Comparison of ENCODE assay signal across 9 cellular contexts in the genomic region with DNA sequence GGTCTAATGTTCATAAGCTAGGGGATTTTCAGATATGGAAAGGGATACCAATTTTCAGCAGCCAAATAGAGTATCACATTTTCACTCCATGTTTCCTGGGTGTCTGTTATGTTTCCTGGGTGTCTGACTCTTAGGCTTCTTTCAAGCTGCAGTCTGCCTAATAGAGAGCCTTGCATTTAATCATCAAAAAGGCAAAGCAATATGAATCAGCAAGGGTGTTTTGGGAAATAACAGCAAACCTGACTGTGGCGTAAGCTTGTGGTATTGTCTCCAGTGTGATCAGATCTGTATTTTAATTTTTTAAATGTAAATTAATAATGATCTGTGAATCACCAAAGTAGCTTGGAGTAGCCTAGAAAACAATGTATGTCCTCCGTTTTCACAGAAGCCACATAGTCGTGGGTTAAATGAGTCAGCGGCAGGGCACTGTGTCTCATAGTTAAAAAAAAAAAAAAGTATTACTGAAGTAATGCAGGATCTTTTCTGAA. TPM values are rescaled to one million over a fixed set of nuclear protein-coding genes. Genes with fewer than 3 reads are reported as not detected.
DNase-seq lines count a peak whose midpoint lies in the region; ATAC-seq, FAIRE-seq and TF ChIP-seq lines count a peak whose summit lies in the region.
"Had no signal": no experiment of that assay in that cellular context is flagged by ENCODE, and none has a peak within 500 bp of the region (broad histone marks: within the 10 kb centered on the region; RNA-seq: fewer than 3 reads in every experiment).

No MANE protein-coding gene starts in this region.

- H3K4me3 ChIP-seq in CD8-positive, alpha-beta T cell (ENCODE audit: low read depth, low read length) = no peak overlapping the region
- H3K4me3 ChIP-seq in GM12878 = no peak overlapping the region
- H3K4me3 ChIP-seq: right atrium auricular region had no signal

- SMC1A ChIA-PET in GM12878 (lab: Charles Lee; ENCODE audit: uncharacterized antibody, unreplicated experiment) = interaction anchor here (1.3 kb wide), 1 partner anchor 15 kb away, joined by 4 read pairs; no protein-coding TSS in a partner anchor

- no peaks in the 10 kb centered on the region for H3K9me3 Mint-ChIP-seq in CD8-positive, alpha-beta T cell
- no peaks in the 10 kb centered on the region for H3K9me3 Mint-ChIP-seq in nephron progenitor cell
- no peaks in the 10 kb centered on the region for H3K9me3 Mint-ChIP-seq in progenitor cell of endocrine pancreas (ENCODE audit: low read depth)

- RAD21 ChIA-PET in GM12878 (lab: Charles Lee; ENCODE audit: unreplicated experiment) = interaction anchor here (0.6 kb wide), 1 partner anchor 837 kb away, joined by 3 read pairs; no protein-coding TSS in a partner anchor

- TF ChIP-seq CTCF in CD8-positive, alpha-beta T cell (IDR thresholded peaks at IDR 0.05) = no peak
- TF ChIP-seq CTCF in GM12878 (IDR thresholded peaks at IDR 0.05 in 2 of 3, conservative IDR thresholded peaks at IDR 0.05 in 1 of 3; ENCODE audit: control insufficient read depth in 2 of 3, extremely low read depth in 1 of 3, insufficient read depth in 1 of 3, low read depth in 3 of 3, low read length in 3 of 3) = no peak
- no peak for TF ChIP-seq CTCF in nephron progenitor cell (IDR thresholded peaks at IDR 0.05)
- TF ChIP-seq CTCF in progenitor cell of endocrine pancreas (IDR thresholded peaks at IDR 0.05; ENCODE audit: unreplicated experiment) = no peak

- no peaks in the 10 kb centered on the region for H3K79me2 ChIP-seq in GM12878 (ENCODE audit: control insufficient read depth, insufficient read depth, low read length)

- H3K4me1 ChIP-seq in CD8-positive, alpha-beta T cell (ENCODE audit: insufficient read depth, low read length) = peaks cover 9% of the 10 kb centered on the region
- peaks cover 9% of the 10 kb centered on the region for H3K4me1 ChIP-seq in GM12878 (ENCODE audit: control insufficient read depth, insufficient read depth, low read length)

- in situ Hi-C loops in GM12878 (cut with MboI) = no loop called here

- peak in 1 of 7 experiments; percentile 25 for DNase-seq in CD8-positive, alpha-beta T cell
- DNase-seq in GM12878 (ENCODE audit: low read depth, low spot score) (no peak), nephron progenitor cell (no peak), anterior cingulate cortex (lab: John Stamatoyannopoulos, UW) (no peak), activated gamma-delta T cell (lab: John Stamatoyannopoulos, UW) (no peak), progenitor cell of endocrine pancreas (ENCODE audit: low spot score, unreplicated experiment) (no peak), NCI-H128 (lab: John Stamatoyannopoulos, UW; ENCODE audit: unreplicated experiment) (no peak)

- peak; percentile 73 for ATAC-seq in CD8-positive, alpha-beta T cell
- ATAC-seq in SK-N-SH treated with all-trans-retinoic acid at 6 μM for 48 hours (peak; percentile 70), GM12878 (peak; percentile 26; the same call in 2 of the 3 replicates)

- no peaks in the 10 kb centered on the region for H3K27me3 Mint-ChIP-seq in CD8-positive, alpha-beta T cell (ENCODE audit: low read depth)
- H3K27me3 Mint-ChIP-seq in nephron progenitor cell (ENCODE audit: low read depth, poor library complexity) = peaks cover 3% of the 10 kb centered on the region
- H3K27me3 Mint-ChIP-seq in progenitor cell of endocrine pancreas = no peaks in the 10 kb centered on the region

- peaks cover 20% of the 10 kb centered on the region for H3K36me3 ChIP-seq in CD8-positive, alpha-beta T cell (ENCODE audit: insufficient read depth, low read length)
- H3K36me3 ChIP-seq in GM12878 (ENCODE audit: control insufficient read depth in 2 of 2, insufficient read depth in 2 of 2, low read length in 1 of 2) = peaks cover 0 to 3% of the 10 kb centered on the region in 2 experiments; a peak in 2 of 4 replicates

- H4K20me1 ChIP-seq in GM12878 (ENCODE audit: control insufficient read depth, insufficient read depth) = no peaks in the 10 kb centered on the region

- H3K9ac ChIP-seq in GM12878 (ENCODE audit: control insufficient read depth, insufficient read depth, low read length) = no peak overlapping the region

- CTCF ChIA-PET in CD8-positive, alpha-beta T cell (lab: Charles Lee) = no interaction called here
- CTCF ChIA-PET in GM12878 (lab: Yijun Ruan, JAX) = interaction anchor here (0.7 to 1.4 kb wide), 3 partner anchors 17 to 75 kb away, joined by 3 to 5 read pairs (median 3); no protein-coding TSS in a partner anchor

- H3K27ac Mint-ChIP-seq in CD8-positive, alpha-beta T cell = peak overlapping the region; percentile 84
- H3K27ac Mint-ChIP-seq in nephron progenitor cell (peak overlapping the region; percentile 34), progenitor cell of endocrine pancreas (no peak overlapping the region)

- intact Hi-C loops in CD8-positive, alpha-beta T cell (cut with DNase I, micrococcal nuclease) = no loop called here
- intact Hi-C loops in GM12878 (cut with micrococcal nuclease; ENCODE audit: unreplicated experiment) = no loop called here

- peaks cover 35% of the 10 kb centered on the region for H3K4me1 Mint-ChIP-seq in CD8-positive, alpha-beta T cell (ENCODE audit: low read depth)
- H3K4me1 Mint-ChIP-seq in nephron progenitor cell (peaks cover 20% of the 10 kb centered on the region), progenitor cell of endocrine pancreas (ENCODE audit: low read depth) (peaks cover 5% of the 10 kb centered on the region)

- no peak overlapping the region for H2AFZ ChIP-seq in GM12878 (ENCODE audit: control insufficient read depth, low read depth, low read length)

- no peak for FAIRE-seq in GM12878 (lab: Jason Lieb, UNC)

- peak overlapping the region; percentile 5 for H3K4me3 Mint-ChIP-seq in CD8-positive, alpha-beta T cell
- H3K4me3 Mint-ChIP-seq in nephron progenitor cell (no peak overlapping the region), progenitor cell of endocrine pancreas (ENCODE audit: low read depth) (no peak overlapping the region)

- 62% methylated on average over 4 of the region's 4 CpGs for WGBS in GM12878 (ENCODE audit: insufficient coverage, insufficient replicate concordance, low lambda C conversion rate, missing lambda C conversion rate)

- H3K9me3 ChIP-seq in CD8-positive, alpha-beta T cell (ENCODE audit: low read length) = no peaks in the 10 kb centered on the region
- H3K9me3 ChIP-seq in GM12878 (replicated peaks; ENCODE audit: control insufficient read depth, insufficient read depth, low read length) = no peaks in the 10 kb centered on the region
- H3K9me3 ChIP-seq: right atrium auricular region had no signal

- no peak for TF ChIP-seq RAD21 in GM12878 (IDR thresholded peaks at IDR 0.05; ENCODE audit: insufficient read depth, low read depth, low read length)

- TF ChIP-seq POLR2A in GM12878 (IDR thresholded peaks at IDR 0.05; ENCODE audit: low read depth, low read length) = no peak

- H3K27ac ChIP-seq in CD8-positive, alpha-beta T cell (ENCODE audit: low read depth, low read length) = no peak overlapping the region
- H3K27ac ChIP-seq in GM12878 (ENCODE audit: control insufficient read depth, insufficient read depth) = no peak overlapping the region
- H3K27ac ChIP-seq: right atrium auricular region had no signal

- H3K4me2 ChIP-seq in GM12878 (ENCODE audit: control insufficient read depth, insufficient read depth) = no peak overlapping the region

- no peak for TF ChIP-seq EP300 in GM12878 (IDR thresholded peaks at IDR 0.05; ENCODE audit: borderline replicate concordance in 1 of 2, control insufficient read depth in 1 of 2, low read depth in 2 of 2, low read length in 2 of 2)

- POLR2A ChIA-PET in CD8-positive, alpha-beta T cell (lab: Charles Lee) = interaction anchor here (1.4 kb wide), 1 partner anchor 9 kb away, joined by 7 read pairs; no protein-coding TSS in a partner anchor
- POLR2A ChIA-PET in GM12878 (lab: Charles Lee) = interaction anchor here (1.1 kb wide), 1 partner anchor 9 kb away, joined by 4 read pairs; no protein-coding TSS in a partner anchor

- no peaks in the 10 kb centered on the region for H3K27me3 ChIP-seq in CD8-positive, alpha-beta T cell (ENCODE audit: insufficient read depth, low read length)
- no peaks in the 10 kb centered on the region for H3K27me3 ChIP-seq in GM12878 (replicated peaks in 1 of 2; ENCODE audit: control insufficient read depth in 2 of 2, insufficient read depth in 2 of 2, low read length in 1 of 2)
- H3K27me3 ChIP-seq: right atrium auricular region had no signal

- peaks cover 66% of the 10 kb centered on the region for H3K36me3 Mint-ChIP-seq in CD8-positive, alpha-beta T cell
- H3K36me3 Mint-ChIP-seq in nephron progenitor cell (ENCODE audit: low read depth) (peaks cover 28% of the 10 kb centered on the region), progenitor cell of endocrine pancreas (ENCODE audit: insufficient read depth) (peaks cover 4% of the 10 kb centered on the region)

- no TSS peak for BruUV-seq in GM12878 (replicated peaks; lab: Mats Ljungman, UMichigan)

TF ChIP-seq in SK-N-SH treated with all-trans-retinoic acid at 6 μM for 48 hours, 23 proteins besides CTCF, POLR2A, EP300 and RAD21 (continues in another document):
- TF ChIP-seq ZNF565 (CRISPR knock-in tag; conservative IDR thresholded peaks at IDR 0.05; ENCODE audit: low read depth) (no peak), ZNF8 (CRISPR knock-in tag; IDR thresholded peaks at IDR 0.05) (no peak), ISL1 (CRISPR knock-in tag; IDR thresholded peaks at IDR 0.05) (no peak), RARB (CRISPR knock-in tag; IDR thresholded peaks at IDR 0.05) (no peak)

TF ChIP-seq in GM12878, 131 proteins besides CTCF, POLR2A, EP300 and RAD21 (continues in another document):
- no peak for TF ChIP-seq NR2F1 (conservative IDR thresholded peaks at IDR 0.05)
- no peak for TF ChIP-seq FOXM1 (IDR thresholded peaks at IDR 0.05; ENCODE audit: low read depth, low read length)

RNA-seq across cellular contexts. Expression of gene LGALS8, which starts 10.4 kb away (rescaled TPM):
- total RNA-seq in CD8-positive, alpha-beta T cell = 100 to 1,000 TPM; 118 to 125 TPM
- total RNA-seq in GM12878 (2013; cell fraction: nucleolus; rRNA removed) = 165 and 175 TPM in 2 replicates
- 16.0 and 23.9 TPM in 2 replicates for total RNA-seq in GM12878 (2014; rRNA removed)
- 19.9 and 20.0 TPM in 2 replicates for total RNA-seq in GM12878 (2014; rRNA removed; fragmentation: Illumina TruSeq; extraction: Trizol)
- total RNA-seq in GM12878 (2021) = 15.4 and 16.4 TPM in 2 replicates
- polyA plus RNA-seq in GM12878 (2011; ENCODE audit: low read depth) = 35.3 TPM
- polyA plus RNA-seq in GM12878 (2011; rRNA removed) = 86.5 and 107 TPM in 2 replicates
- polyA plus RNA-seq in GM12878 (2011; cell fraction: cytosol; rRNA removed) = 45.3 and 58.0 TPM in 2 replicates
- polyA plus RNA-seq in GM12878 (2011; cell fraction: nucleus; rRNA removed) = 233 and 364 TPM in 2 replicates
- 28.4 and 44.1 TPM in 2 replicates for polyA plus RNA-seq in GM12878 (2012)
- polyA plus RNA-seq in GM12878 (2014; fragmentation: Illumina TruSeq; extraction: Trizol) = 20.4 and 21.6 TPM in 2 replicates
- 10 to 100 TPM; 15.9 to 18.6 TPM for polyA plus RNA-seq in GM12878 (2014; fragmentation: Nextera tagmentation; extraction: Ambion mirVana)
- 24.2 and 25.2 TPM in 2 replicates for polyA plus RNA-seq in GM12878 (2014; rRNA removed)
- 10 to 100 TPM; 18.0 to 19.8 TPM for polyA plus RNA-seq in GM12878 (2016; fragmentation: Nextera tagmentation; extraction: Ambion mirVana)
- polyA minus RNA-seq in GM12878 (2011; rRNA and poly(A)+ RNA removed) = 53.5 and 60.1 TPM in 2 replicates
- polyA minus RNA-seq in GM12878 (2011; cell fraction: cytosol; rRNA and poly(A)+ RNA removed) = 11.9 and 13.4 TPM in 2 replicates
- polyA minus RNA-seq in GM12878 (2011; cell fraction: nucleus; rRNA and poly(A)+ RNA removed) = 76.8 and 81.1 TPM in 2 replicates
- 27.4 and 27.7 TPM in 2 replicates for total RNA-seq in progenitor cell of endocrine pancreas
